ENCODE assay signal across 20 cellular contexts in the genomic region with DNA sequence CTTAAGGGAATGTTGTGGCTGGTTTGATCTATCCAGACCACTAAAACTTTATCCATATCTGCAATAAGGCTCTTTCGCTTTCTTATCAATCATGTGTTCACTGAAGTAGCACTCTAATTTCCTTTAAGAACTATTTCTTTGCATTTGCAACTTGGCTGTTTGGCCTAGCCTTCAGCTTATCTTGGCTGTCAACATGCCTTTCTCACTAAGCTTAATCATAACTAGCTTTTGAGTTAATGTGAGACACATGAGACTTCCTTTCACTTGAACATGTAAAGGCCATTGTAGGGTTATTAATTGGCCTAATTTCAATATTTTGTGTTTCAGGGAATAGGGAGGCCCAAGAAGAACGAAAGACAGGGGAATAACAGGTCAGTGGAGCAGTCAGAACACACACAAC.
"Had no signal": no experiment of that assay in that cellular context is flagged by ENCODE, and none has a peak within 500 bp of the region (broad histone marks: within the 10 kb centered on the region; RNA-seq: fewer than 3 reads in every experiment).

No MANE protein-coding gene starts in this region.

- H3K9me3 ChIP-seq: colonic mucosa, left ventricle myocardium inferior, lower lobe of right lung, suprapubic skin, thyroid gland, uterus had no signal

- H3K4me2 ChIP-seq: hepatocyte had no signal

- H3K36me3 ChIP-seq: colonic mucosa, left ventricle myocardium inferior, lower lobe of right lung, suprapubic skin, thyroid gland, uterus had no signal

- DNase-seq: colonic mucosa; dermis blood vessel endothelial cell; endodermal cell; foreskin melanocyte; head of caudate nucleus; kidney; left cardiac atrium; left ventricle myocardium inferior; lower lobe of right lung; naive thymus-derived CD4-positive, alpha-beta T cell; posterior cingulate gyrus; right cardiac atrium; stimulated activated CD4-positive, alpha-beta T cell treated with anti-CD3 and anti-CD28 coated beads, Interleukin-4, amount 100 ng/mL, for 1 hour; stimulated activated CD8-positive, alpha-beta memory T cell treated with anti-CD3 and anti-CD28 coated beads, Interleukin-4, amount 100 ng/mL, for 48 hours; stimulated activated naive CD8-positive, alpha-beta T cell treated with anti-CD3 and anti-CD28 coated beads, Interleukin-15, Interleukin-2, amounts not matched to agents 100 U/mL and 50 U/mL, for 24 hours; thyroid gland; uterus had no signal

- H2AFZ ChIP-seq: hepatocyte had no signal

- H3K4me3 ChIP-seq: colonic mucosa, hepatocyte, left ventricle myocardium inferior, lower lobe of right lung, suprapubic skin, thyroid gland, uterus had no signal

- H3K27ac ChIP-seq: colonic mucosa, hepatocyte, left ventricle myocardium inferior, lower lobe of right lung, suprapubic skin, thyroid gland, uterus had no signal

- H3K4me1 ChIP-seq: colonic mucosa, left ventricle myocardium inferior, lower lobe of right lung, thyroid gland, uterus had no signal

- ATAC-seq: left cardiac atrium; lower lobe of right lung; naive thymus-derived CD4-positive, alpha-beta T cell; right cardiac atrium; stimulated activated effector memory CD8-positive, alpha-beta T cell treated with anti-CD3 and anti-CD28 coated beads, Interleukin-12 subunit alpha, Interleukin-12 subunit beta, amount 100 ng/mL, for 72 hours; stimulated activated naive CD8-positive, alpha-beta T cell treated with anti-CD3 and anti-CD28 coated beads, Interleukin-15, Interleukin-2, amounts not matched to agents 100 U/mL and 50 U/mL, for 24 hours had no signal

- H3K27me3 ChIP-seq: colonic mucosa, hepatocyte, suprapubic skin, thyroid gland, uterus had no signal
